Comparison of ENCODE assay signal across 14 cellular contexts in the genomic region with DNA sequence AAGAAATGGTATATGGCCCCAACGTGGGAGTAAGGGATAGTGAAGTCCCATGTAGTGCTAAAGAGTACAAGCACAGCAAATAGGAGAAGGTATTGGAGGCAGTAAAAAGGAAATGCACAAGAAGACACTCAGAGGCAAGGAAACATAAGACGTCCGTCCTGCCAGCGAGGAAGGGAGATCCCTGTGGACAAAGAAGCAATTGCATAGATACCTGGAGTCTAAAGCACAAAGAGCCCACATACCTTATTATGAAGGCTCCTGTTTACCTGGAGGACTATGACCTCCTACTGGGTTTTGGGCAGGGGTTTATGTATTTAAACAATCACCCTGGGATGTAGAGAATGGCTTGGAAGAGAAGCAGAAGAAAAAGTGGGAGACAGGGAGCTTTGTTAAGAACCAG.
DNase-seq lines count a peak whose midpoint lies in the region; ATAC-seq and TF ChIP-seq lines count a peak whose summit lies in the region.
"Had no signal": no experiment of that assay in that cellular context is flagged by ENCODE, and none has a peak within 500 bp of the region (broad histone marks: within the 10 kb centered on the region; RNA-seq: fewer than 3 reads in every experiment).

No MANE protein-coding gene starts in this region.

- H2AFZ ChIP-seq in HCT116 (ENCODE audit: low read depth, low read length, poor library complexity, severe bottlenecking) (no peak overlapping the region), SK-N-SH (ENCODE audit: low read depth) (no peak overlapping the region)

- H3K27me3 ChIP-seq in HCT116 (ENCODE audit: insufficient read depth, low read length), result no peaks in the 10 kb centered on the region
- H3K27me3 ChIP-seq in SK-N-SH (ENCODE audit: insufficient read depth), result no peaks in the 10 kb centered on the region
- H3K27me3 ChIP-seq: BE2C had no signal

- no peak for TF ChIP-seq POLR2A in HCT116 (IDR thresholded peaks at IDR 0.05; ENCODE audit: borderline replicate concordance, extremely low read depth, insufficient read depth, insufficient read length)

- TF ChIP-seq CTCF in HCT116 (IDR thresholded peaks at IDR 0.05 in 2 of 3, conservative IDR thresholded peaks at IDR 0.05 in 1 of 3; ENCODE audit: borderline replicate concordance in 1 of 3, insufficient read depth in 1 of 3, low read depth in 2 of 3, low read length in 2 of 3) (no peak), WTC11 (IDR thresholded peaks at IDR 0.05) (no peak), nephron progenitor cell (IDR thresholded peaks at IDR 0.05) (no peak), SK-N-SH (IDR thresholded peaks at IDR 0.05) (no peak)

- CTCF ChIA-PET in HCT116 (lab: Charles Lee), result no interaction called here
- CTCF ChIA-PET in WTC11 (lab: Charles Lee), result no interaction called here
- CTCF ChIA-PET in SK-N-SH (lab: Yijun Ruan, JAX), result interaction anchor here (0.6 kb wide), 1 partner anchor 176 kb away, joined by 3 read pairs; no protein-coding TSS in a partner anchor

- H3K9me3 ChIP-seq in HCT116 (ENCODE audit: control insufficient read depth in 1 of 2, insufficient read depth in 1 of 2, low read depth in 1 of 2, low read length in 2 of 2) (no peaks in the 10 kb centered on the region), SK-N-SH (no peaks in the 10 kb centered on the region)
- H3K9me3 ChIP-seq: BE2C had no signal

- BruUV-seq in HCT116 (replicated peaks; lab: Mats Ljungman, UMichigan), result no TSS peak

- H3K4me3 Mint-ChIP-seq in WTC11 (no peak overlapping the region), nephron progenitor cell (no peak overlapping the region)
- H3K4me3 Mint-ChIP-seq: CD4-positive, alpha-beta memory T cell had no signal

- ATAC-seq in HCT116 (peak; percentile 34; the same call in 1 of the 2 replicates), WTC11 (peak; percentile 96)
- ATAC-seq: A549, GM12878, HepG2 had no signal

- no peaks in the 10 kb centered on the region for H3F3A ChIP-seq in SK-N-SH (replicated peaks; ENCODE audit: insufficient read depth)

- H3K4me3 ChIP-seq in HCT116 (replicated peaks in 1 of 2; ENCODE audit: low read depth in 1 of 2, low read length in 2 of 2), result no peak overlapping the region
- no peak overlapping the region for H3K4me3 ChIP-seq in SK-N-SH (ENCODE audit: low read depth in 2 of 2, low read length in 1 of 2)
- H3K4me3 ChIP-seq: A549, GM12878 had no signal

- WGBS in SK-N-SH (ENCODE audit: low lambda C conversion rate), result 61% methylated on average over 4 of the region's 4 CpGs

- H3K79me2 ChIP-seq in HCT116 (ENCODE audit: insufficient read depth, low read length) (no peaks in the 10 kb centered on the region), SK-N-SH (ENCODE audit: insufficient read depth) (no peaks in the 10 kb centered on the region)

- no peak for DNase-seq in HCT116 (ENCODE audit: low read depth, low spot score)
- DNase-seq in WTC11 (ENCODE audit: low spot score), result no peak
- peak; percentile 14 for DNase-seq in iPS DF 4.7 (ENCODE audit: extremely low read depth, low spot score)
- no peak for DNase-seq in nephron progenitor cell
- no peak for DNase-seq in stimulated activated CD4-positive, alpha-beta T cell treated with anti-CD3 and anti-CD28 coated beads, Interleukin-12 subunit alpha, Interleukin-12 subunit beta, amount 100 ng/mL, for 4 hours
- no peak for DNase-seq in SK-N-SH
- no peak for DNase-seq in activated CD4-positive, CD25-positive, alpha-beta regulatory T cell (lab: John Stamatoyannopoulos, UW)
- DNase-seq: BE2C; CD4-positive, alpha-beta memory T cell; DMS79 had no signal

- H3K4me1 ChIP-seq in HCT116 (ENCODE audit: control insufficient read depth in 1 of 2, insufficient read depth in 2 of 2, low read length in 2 of 2), result no peaks in the 10 kb centered on the region
- H3K4me1 ChIP-seq in SK-N-SH (ENCODE audit: control insufficient read depth in 1 of 2, insufficient read depth in 2 of 2, low read depth in 1 of 2, low read length in 1 of 2), result no peaks in the 10 kb centered on the region
- H3K4me1 ChIP-seq: A549, BE2C had no signal

- H3K4me1 Mint-ChIP-seq in WTC11, result peaks cover 8% of the 10 kb centered on the region
- H3K4me1 Mint-ChIP-seq in nephron progenitor cell, result no peaks in the 10 kb centered on the region
- H3K4me1 Mint-ChIP-seq: CD4-positive, alpha-beta memory T cell had no signal

- H3K27me3 Mint-ChIP-seq in WTC11 (ENCODE audit: low read depth) (no peaks in the 10 kb centered on the region), nephron progenitor cell (ENCODE audit: low read depth, poor library complexity) (no peaks in the 10 kb centered on the region)

- H3K36me3 ChIP-seq in HCT116 (ENCODE audit: control insufficient read depth in 1 of 2, insufficient read depth in 2 of 2, low read length in 2 of 2) (no peaks in the 10 kb centered on the region), SK-N-SH (replicated peaks in 1 of 2; ENCODE audit: control insufficient read depth in 1 of 2, insufficient read depth in 2 of 2, low read length in 1 of 2) (no peaks in the 10 kb centered on the region)
- H3K36me3 ChIP-seq: BE2C had no signal

- H4K20me1 ChIP-seq in HCT116 (ENCODE audit: insufficient read depth), result no peaks in the 10 kb centered on the region
- H4K20me1 ChIP-seq in SK-N-SH (ENCODE audit: insufficient read depth), result no peaks in the 10 kb centered on the region

- H3K27ac ChIP-seq in HCT116 (ENCODE audit: low read depth, low read length), result no peak overlapping the region
- no peak overlapping the region for H3K27ac ChIP-seq in SK-N-SH (ENCODE audit: low read depth in 2 of 2, low read length in 1 of 2)
- H3K27ac ChIP-seq: A549, C4-2B had no signal

- H3K27ac Mint-ChIP-seq in WTC11 (0 out of 2 replicates have a peak overlapping the region, but pooled peaks have one; percentile 44), nephron progenitor cell (peak overlapping the region; percentile 5)
- H3K27ac Mint-ChIP-seq: CD4-positive, alpha-beta memory T cell had no signal

- POLR2A ChIA-PET in HCT116 (lab: Charles Lee), result no interaction called here
- POLR2A ChIA-PET in WTC11 (lab: Charles Lee), result no interaction called here
- POLR2A ChIA-PET in SK-N-SH (lab: Yijun Ruan, JAX), result interaction anchor here (0.5 kb wide), 1 partner anchor 55 kb away, joined by 3 read pairs; no protein-coding TSS in a partner anchor

- no peak for TF ChIP-seq EP300 in SK-N-SH (IDR thresholded peaks at IDR 0.05; ENCODE audit: borderline replicate concordance in 1 of 2, low read depth in 1 of 2, low read length in 1 of 2)

- H3K36me3 Mint-ChIP-seq in WTC11 (no peaks in the 10 kb centered on the region), nephron progenitor cell (ENCODE audit: low read depth) (no peaks in the 10 kb centered on the region)
- H3K36me3 Mint-ChIP-seq: CD4-positive, alpha-beta memory T cell had no signal

- H3K4me2 ChIP-seq in HCT116 (ENCODE audit: low read length) (no peak overlapping the region), SK-N-SH (no peak overlapping the region)
- H3K4me2 ChIP-seq: A549 had no signal

- intact Hi-C loops in HCT116 (cut with micrococcal nuclease), result no loop called here

- H3K9me3 Mint-ChIP-seq in WTC11 (peaks cover under 1% of the 10 kb centered on the region), nephron progenitor cell (peaks cover 7% of the 10 kb centered on the region)

- H3K9me2 ChIP-seq in HCT116 (ENCODE audit: insufficient read depth) (no peaks in the 10 kb centered on the region), SK-N-SH (no peaks in the 10 kb centered on the region)

- TF ChIP-seq RAD21 in HCT116 (IDR thresholded peaks at IDR 0.05; ENCODE audit: low read depth) (no peak), SK-N-SH (IDR thresholded peaks at IDR 0.05; ENCODE audit: low read length) (no peak)

- H3K9ac ChIP-seq in HCT116 (ENCODE audit: low read length), result no peak overlapping the region
- no peak overlapping the region for H3K9ac ChIP-seq in SK-N-SH

- RAD21 ChIA-PET in HCT116 (lab: Charles Lee; ENCODE audit: low non-redundant PET in 1 of 2, low total read pairs in 2 of 2, uncharacterized antibody in 2 of 2, unreplicated experiment in 2 of 2), result no interaction called here

TF ChIP-seq in WTC11, 78 proteins besides CTCF, POLR2A, EP300 and RAD21:
- TF ChIP-seq PRRX2 (CRISPR knock-in tag; IDR thresholded peaks at IDR 0.05) (no peak), ZNF423 (CRISPR knock-in tag; IDR thresholded peaks at IDR 0.05) (peak; percentile 71)

TF ChIP-seq in SK-N-SH, 30 proteins besides CTCF, POLR2A, EP300 and RAD21 (continues in another document):
- TF ChIP-seq FOXM1 (IDR thresholded peaks at IDR 0.05; ENCODE audit: low read depth), result no peak
- no peak for TF ChIP-seq GABPA (IDR thresholded peaks at IDR 0.05; ENCODE audit: low read depth)
- no peak for TF ChIP-seq POLR2AphosphoS5 (IDR thresholded peaks at IDR 0.05; ENCODE audit: low read depth, low read length)
- TF ChIP-seq GATA2 (CRISPR knock-in tag; IDR thresholded peaks at IDR 0.05), result no peak
- TF ChIP-seq, protein P1, sequence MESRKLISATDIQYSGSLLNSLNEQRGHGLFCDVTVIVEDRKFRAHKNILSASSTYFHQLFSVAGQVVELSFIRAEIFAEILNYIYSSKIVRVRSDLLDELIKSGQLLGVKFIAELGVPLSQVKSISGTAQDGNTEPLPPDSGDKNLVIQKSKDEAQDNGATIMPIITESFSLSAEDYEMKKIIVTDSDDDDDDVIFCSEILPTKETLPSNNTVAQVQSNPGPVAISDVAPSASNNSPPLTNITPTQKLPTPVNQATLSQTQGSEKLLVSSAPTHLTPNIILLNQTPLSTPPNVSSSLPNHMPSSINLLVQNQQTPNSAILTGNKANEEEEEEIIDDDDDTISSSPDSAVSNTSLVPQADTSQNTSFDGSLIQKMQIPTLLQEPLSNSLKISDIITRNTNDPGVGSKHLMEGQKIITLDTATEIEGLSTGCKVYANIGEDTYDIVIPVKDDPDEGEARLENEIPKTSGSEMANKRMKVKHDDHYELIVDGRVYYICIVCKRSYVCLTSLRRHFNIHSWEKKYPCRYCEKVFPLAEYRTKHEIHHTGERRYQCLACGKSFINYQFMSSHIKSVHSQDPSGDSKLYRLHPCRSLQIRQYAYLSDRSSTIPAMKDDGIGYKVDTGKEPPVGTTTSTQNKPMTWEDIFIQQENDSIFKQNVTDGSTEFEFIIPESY (IDR thresholded peaks at IDR 0.05; ENCODE audit: borderline replicate concordance, low read depth), result no peak
- TF ChIP-seq, protein P2, sequence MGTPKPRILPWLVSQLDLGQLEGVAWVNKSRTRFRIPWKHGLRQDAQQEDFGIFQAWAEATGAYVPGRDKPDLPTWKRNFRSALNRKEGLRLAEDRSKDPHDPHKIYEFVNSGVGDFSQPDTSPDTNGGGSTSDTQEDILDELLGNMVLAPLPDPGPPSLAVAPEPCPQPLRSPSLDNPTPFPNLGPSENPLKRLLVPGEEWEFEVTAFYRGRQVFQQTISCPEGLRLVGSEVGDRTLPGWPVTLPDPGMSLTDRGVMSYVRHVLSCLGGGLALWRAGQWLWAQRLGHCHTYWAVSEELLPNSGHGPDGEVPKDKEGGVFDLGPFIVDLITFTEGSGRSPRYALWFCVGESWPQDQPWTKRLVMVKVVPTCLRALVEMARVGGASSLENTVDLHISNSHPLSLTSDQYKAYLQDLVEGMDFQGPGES (IDR thresholded peaks at IDR 0.05; ENCODE audit: low read depth, low read length), result no peak
- no peak for TF ChIP-seq FOSL2 (IDR thresholded peaks at IDR 0.05; ENCODE audit: borderline replicate concordance, low read depth)
